Comparison of ENCODE assay signal across 11 cellular contexts in the genomic region with DNA sequence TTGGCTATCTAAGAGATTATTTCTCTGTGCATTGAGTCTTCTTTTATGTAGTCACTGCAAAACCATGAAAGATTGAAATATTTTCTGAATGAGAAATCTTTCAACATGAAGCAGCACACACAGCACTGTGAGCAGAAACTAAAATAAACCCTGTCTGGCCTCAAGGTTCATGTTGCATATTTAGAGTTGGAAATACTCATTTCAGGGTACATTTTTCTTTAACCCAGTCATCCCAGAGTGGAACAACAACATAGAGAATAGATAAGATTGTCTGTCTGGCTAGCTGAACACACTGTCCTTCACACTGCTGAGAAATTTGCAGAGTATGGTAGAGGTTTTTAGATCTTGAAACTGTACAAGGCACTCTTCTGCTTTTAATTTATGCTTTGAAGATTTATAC. TPM values are rescaled to one million over a fixed set of nuclear protein-coding genes. Genes with fewer than 3 reads are reported as not detected.
A peak's percentile ranks its signal among the peaks of the same experiment; 100 is the strongest.
DNase-seq lines count a peak whose midpoint lies in the region; ATAC-seq and FAIRE-seq lines count a peak whose summit lies in the region.
"Had no signal": no experiment of that assay in that cellular context is flagged by ENCODE, and none has a peak within 500 bp of the region (broad histone marks: within the 10 kb centered on the region; RNA-seq: fewer than 3 reads in every experiment).

No MANE protein-coding gene starts in this region.

- no peaks in the 10 kb centered on the region for H3K9me3 ChIP-seq in aorta (ENCODE audit: control insufficient read depth, low read length)

- peaks cover 3% of the 10 kb centered on the region for H3K27me3 Mint-ChIP-seq in activated naive CD4-positive, alpha-beta T cell treated with anti-CD3 and anti-CD28 coated beads, Interleukin-2, amount 10 ng/mL, durations not matched to agents 7 days and 5 days

- peak; percentile 26 for FAIRE-seq in endometrium (lab: Jason Lieb, UNC)

- no peaks in the 10 kb centered on the region for H3K36me3 ChIP-seq in aorta (ENCODE audit: control insufficient read depth in 1 of 2, insufficient read depth in 2 of 2, low read length in 1 of 2)

- DNase-seq in M059J (ENCODE audit: low read depth), result peak; percentile 77
- DNase-seq in left kidney (ENCODE audit: low read depth, low spot score), result peak; percentile 6
- DNase-seq in aorta, result no peak
- DNase-seq in activated naive CD4-positive, alpha-beta T cell treated with anti-CD3 and anti-CD28 coated beads, Interleukin-2, amount 10 ng/mL, durations not matched to agents 7 days and 5 days, result no peak
- DNase-seq: cerebellar nuclear complex, NCI-H774 had no signal

- H3K27ac ChIP-seq in aorta (ENCODE audit: low read depth in 1 of 2, low read length in 2 of 2), result peak overlapping the region in 1 of 2 donors; percentile 57

- intact Hi-C loops in aorta (cut with DNase I), result loop anchor here (5.0 kb wide), 2 partner anchors 67 to 127 kb away; no protein-coding TSS in a partner anchor

- no peaks in the 10 kb centered on the region for H3K36me3 Mint-ChIP-seq in activated naive CD4-positive, alpha-beta T cell treated with anti-CD3 and anti-CD28 coated beads, Interleukin-2, amount 10 ng/mL, durations not matched to agents 7 days and 5 days

- H3K27me3 ChIP-seq in aorta (ENCODE audit: control insufficient read depth in 1 of 2, insufficient read depth in 2 of 2, low read length in 1 of 2), result no peaks in the 10 kb centered on the region

- H3K4me3 ChIP-seq in aorta (ENCODE audit: low read length in 2 of 2), result no peak overlapping the region

- no peaks in the 10 kb centered on the region for H3K9me3 Mint-ChIP-seq in activated naive CD4-positive, alpha-beta T cell treated with anti-CD3 and anti-CD28 coated beads, Interleukin-2, amount 10 ng/mL, durations not matched to agents 7 days and 5 days
- H3K9me3 Mint-ChIP-seq: T-helper 1 cell treated with Interleukin-12 subunit alpha and Interleukin-12 subunit beta and Interleukin-4 antibody, amounts not matched to agents 30 μg/mL and 1 μg/mL, for 36 hours had no signal

- peaks cover 0 to 3% of the 10 kb centered on the region in 2 donors for H3K4me1 ChIP-seq in aorta (ENCODE audit: control insufficient read depth in 1 of 2, insufficient read depth in 2 of 2, low read length in 2 of 2)

- ATAC-seq in aorta (ENCODE audit: low FRiP score) (peak; percentile 72), GM21528 (IDR thresholded peaks at IDR 0.05; ENCODE audit: low FRiP score, unreplicated experiment) (no peak), HG03175 (IDR thresholded peaks at IDR 0.05; ENCODE audit: unreplicated experiment) (no peak)
- ATAC-seq: HCT116 had no signal

- H3K4me3 Mint-ChIP-seq in activated naive CD4-positive, alpha-beta T cell treated with anti-CD3 and anti-CD28 coated beads, Interleukin-2, amount 10 ng/mL, durations not matched to agents 7 days and 5 days, result no peak overlapping the region
- H3K4me3 Mint-ChIP-seq: T-helper 1 cell treated with Interleukin-12 subunit alpha and Interleukin-12 subunit beta and Interleukin-4 antibody, amounts not matched to agents 30 μg/mL and 1 μg/mL, for 36 hours had no signal

- no peaks in the 10 kb centered on the region for H3K4me1 Mint-ChIP-seq in activated naive CD4-positive, alpha-beta T cell treated with anti-CD3 and anti-CD28 coated beads, Interleukin-2, amount 10 ng/mL, durations not matched to agents 7 days and 5 days

- H3K27ac Mint-ChIP-seq in activated naive CD4-positive, alpha-beta T cell treated with anti-CD3 and anti-CD28 coated beads, Interleukin-2, amount 10 ng/mL, durations not matched to agents 7 days and 5 days, result no peak overlapping the region
- H3K27ac Mint-ChIP-seq: T-helper 1 cell treated with Interleukin-12 subunit alpha and Interleukin-12 subunit beta and Interleukin-4 antibody, amounts not matched to agents 30 μg/mL and 1 μg/mL, for 36 hours had no signal

- CTCF ChIA-PET in activated naive CD4-positive, alpha-beta T cell treated with anti-CD3 and anti-CD28 coated beads, Interleukin-2, amount 10 ng/mL, durations not matched to agents 7 days and 5 days (lab: Charles Lee), result no interaction called here

RNA-seq across cellular contexts. Expression of a gene that starts 24.8 kb away (rescaled TPM):
- 610 and 990 TPM in 2 replicates for total RNA-seq in M059J (2014; rRNA removed; shearing (Covaris generic))
- 1,000 to 10,000 TPM; 4,393 to 6,899 TPM for total RNA-seq in aorta
- over 10,000 TPM in 1 of 2 donors, 100 to 1,000 TPM in 1; 916 to 12,965 TPM for polyA plus RNA-seq in aorta

Comparison
In these comparisons a context has a peak if more than half of its experiments do, and no peak if none do; other contexts are left out.
1. DNase-seq: peak in M059J (single experiment) and left kidney (single experiment); none in aorta (0 of 2) and activated naive CD4-positive, alpha-beta T cell treated with anti-CD3 and anti-CD28 coated beads, Interleukin-2, amount 10 ng/mL, durations not matched to agents 7 days and 5 days (single experiment).